ENCODE assay signal across 1 cellular context in the genomic region with DNA sequence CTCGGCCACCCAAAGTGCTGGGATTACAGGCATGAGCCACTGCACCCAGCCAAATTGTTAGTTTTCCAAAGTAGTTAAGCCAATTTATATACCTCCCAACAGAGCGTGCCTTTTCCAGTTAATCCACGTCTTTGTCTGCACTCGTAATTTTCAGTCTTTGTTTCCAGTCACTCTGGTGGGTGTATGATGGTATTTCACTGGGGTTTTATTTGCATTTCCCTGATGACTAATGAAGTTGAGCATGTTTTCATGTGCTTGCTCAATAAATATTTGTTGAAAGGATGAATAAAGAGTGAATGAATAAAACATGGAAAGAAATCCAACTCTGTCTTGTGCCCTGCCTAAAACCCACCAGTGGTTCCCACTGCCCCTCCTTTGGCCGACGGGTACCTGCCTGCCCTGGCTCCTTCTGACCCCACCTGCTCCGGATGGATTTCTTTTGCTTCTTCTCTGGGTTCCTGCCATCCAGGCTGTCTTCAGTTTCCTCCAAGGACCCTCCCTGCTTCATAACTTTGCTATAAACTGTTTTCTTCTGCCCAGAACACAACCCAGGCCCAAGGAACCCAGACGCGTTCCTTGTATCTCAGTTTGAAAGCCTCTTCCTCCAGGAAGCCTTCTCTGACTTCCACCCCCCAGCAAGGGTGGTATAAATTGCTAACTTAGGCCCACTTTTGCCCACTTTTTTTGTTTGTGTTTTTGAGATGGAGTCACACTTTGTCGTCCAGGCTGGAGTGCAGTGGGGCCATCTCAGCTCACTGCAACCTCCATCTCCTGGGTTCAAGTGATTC.
TF ChIP-seq lines count a peak whose summit lies in the region.

No MANE protein-coding gene starts in this region.

TF ChIP-seq in HepG2, 621 proteins besides CTCF, POLR2A, EP300 and RAD21 (continued from another document):
- TF ChIP-seq CSRNP1 (CRISPR knock-in tag; IDR thresholded peaks at IDR 0.05) (0 out of 2 replicates have a peak, but pooled peaks have one; percentile 17), ZNF260 (CRISPR knock-in tag; IDR thresholded peaks at IDR 0.05; ENCODE audit: borderline replicate concordance, low read depth) (no peak), ZBTB1 (CRISPR knock-in tag; IDR thresholded peaks at IDR 0.05; ENCODE audit: borderline replicate concordance) (no peak), SUZ12 (IDR thresholded peaks at IDR 0.05; ENCODE audit: low read depth, low read length) (no peak), ZBTB25 (CRISPR knock-in tag; IDR thresholded peaks at IDR 0.05) (0 out of 2 replicates have a peak, but pooled peaks have one; percentile 26), ZXDC (CRISPR knock-in tag; IDR thresholded peaks at IDR 0.05) (0 out of 2 replicates have a peak, but pooled peaks have one; percentile 14), TCF7L2 (IDR thresholded peaks at IDR 0.05; ENCODE audit: low read depth, low read length) (no peak), NFIB (CRISPR knock-in tag; IDR thresholded peaks at IDR 0.05; ENCODE audit: borderline replicate concordance) (no peak), POLR2AphosphoS2 (IDR thresholded peaks at IDR 0.05; ENCODE audit: low read depth, low read length) (no peak), ZKSCAN5 (CRISPR knock-in tag; IDR thresholded peaks at IDR 0.05) (no peak), ZNF274 (CRISPR knock-in tag; IDR thresholded peaks at IDR 0.05) (no peak), ZNF468 (CRISPR knock-in tag; IDR thresholded peaks at IDR 0.05) (no peak), CCDC6 (CRISPR knock-in tag; IDR thresholded peaks at IDR 0.05) (no peak), PAX8 (CRISPR knock-in tag; IDR thresholded peaks at IDR 0.05; ENCODE audit: borderline replicate concordance) (no peak), ZNF598 (CRISPR knock-in tag; IDR thresholded peaks at IDR 0.05; ENCODE audit: borderline replicate concordance) (no peak), ELF1 (CRISPR knock-in tag; IDR thresholded peaks at IDR 0.05) (no peak), NFE2L2 (IDR thresholded peaks at IDR 0.05; ENCODE audit: low read length) (no peak), ZNF296 (CRISPR knock-in tag; conservative IDR thresholded peaks at IDR 0.05) (no peak), ZNF780A (CRISPR knock-in tag; IDR thresholded peaks at IDR 0.05) (no peak), ATF3 (CRISPR knock-in tag; IDR thresholded peaks at IDR 0.05) (no peak; the same call in 1 of the 2 replicates), MAFF (IDR thresholded peaks at IDR 0.05; ENCODE audit: low read depth, low read length) (0 out of 2 replicates have a peak, but pooled peaks have one; percentile 14), ATF2 (CRISPR knock-in tag; IDR thresholded peaks at IDR 0.05) (no peak), MIER3 (CRISPR knock-in tag; IDR thresholded peaks at IDR 0.05; ENCODE audit: borderline replicate concordance) (no peak), ZNF431 (CRISPR knock-in tag; IDR thresholded peaks at IDR 0.05; ENCODE audit: borderline replicate concordance, low read depth) (no peak)
- TF ChIP-seq, protein P1, sequence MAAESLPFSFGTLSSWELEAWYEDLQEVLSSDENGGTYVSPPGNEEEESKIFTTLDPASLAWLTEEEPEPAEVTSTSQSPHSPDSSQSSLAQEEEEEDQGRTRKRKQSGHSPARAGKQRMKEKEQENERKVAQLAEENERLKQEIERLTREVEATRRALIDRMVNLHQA (CRISPR knock-in tag; IDR thresholded peaks at IDR 0.05): no peak
- TF ChIP-seq, protein P2, sequence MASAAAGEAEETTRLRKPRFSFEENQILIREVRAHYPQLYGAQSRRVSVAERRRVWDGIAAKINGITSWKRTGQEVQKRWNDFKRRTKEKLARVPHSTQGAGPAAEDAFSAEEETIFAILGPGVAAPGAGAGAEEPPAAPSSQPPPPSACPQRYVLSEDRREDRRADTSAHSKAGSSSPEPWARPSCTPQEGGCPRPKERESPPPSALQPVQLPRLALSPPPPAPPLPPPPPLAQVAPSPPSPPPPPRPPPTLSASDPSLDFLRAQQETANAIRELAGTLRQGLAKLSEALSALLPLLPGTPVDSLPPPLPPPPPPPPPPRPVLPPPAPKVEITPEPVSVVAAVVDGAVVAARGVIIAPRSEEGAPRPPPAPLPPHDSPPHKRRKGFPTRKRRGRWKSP (CRISPR knock-in tag; IDR thresholded peaks at IDR 0.05): no peak
